In genomic region chr6:127291495-127291894, GRCh38 we compare ENCODE assay signal across 8 cellular contexts. TPM values are rescaled to one million over a fixed set of nuclear protein-coding genes. Genes with fewer than 3 reads are reported as not detected.
DNase-seq lines count a peak whose midpoint lies in the region; ATAC-seq and TF ChIP-seq lines count a peak whose summit lies in the region.
"Had no signal": no experiment of that assay in that cellular context is flagged by ENCODE, and none has a peak within 500 bp of the region (broad histone marks: within the 10 kb centered on the region; RNA-seq: fewer than 3 reads in every experiment).

No MANE protein-coding gene starts in this region.

- no peaks in the 10 kb centered on the region for H3K27me3 Mint-ChIP-seq in T-cell

- TF ChIP-seq CTCF in spleen (IDR thresholded peaks at IDR 0.05 in 8 of 11, conservative IDR thresholded peaks at IDR 0.05 in 3 of 11): no peak

- peaks cover 32% of the 10 kb centered on the region for H3K36me3 Mint-ChIP-seq in T-cell

- 44 to 67% (median 58%) methylated on average over 5 of the region's 5 CpGs for WGBS in spleen, 5 donors

- peak overlapping the region; percentile 31 to 59 (median 53) for H3K4me3 Mint-ChIP-seq in T-cell

- H3K4me3 ChIP-seq in spleen: no peak overlapping the region

- TF ChIP-seq POLR2A in spleen (IDR thresholded peaks at IDR 0.05): no peak

- H3K27ac ChIP-seq in spleen: peak overlapping the region in 5 of 8 donors; percentile 2 to 9 (median 6)

- POLR2A ChIA-PET in T-cell (lab: Charles Lee): interaction anchor here (0.5 to 1.0 kb wide), 6 partner anchors 9 to 1269 kb away, joined by 4 to 14 read pairs (median 4); no protein-coding TSS in a partner anchor

- H3K4me1 ChIP-seq in spleen: peaks cover 0 to 27% (median 20%) of the 10 kb centered on the region in 6 donors

- no peak for DNase-seq in T-cell
- DNase-seq in spleen: no peak
- no peak for DNase-seq in kidney glomerular epithelial cell (lab: John Stamatoyannopoulos, UW)
- DNase-seq in effector CD8-positive, alpha-beta T cell (lab: John Stamatoyannopoulos, UW): no peak
- DNase-seq in SIG-M5 treated with dmso at 0.1 percent for 504 hours (lab: John Stamatoyannopoulos, UW; ENCODE audit: unreplicated experiment): no peak
- DNase-seq: PC-3 had no signal

- peaks cover 0 to 72% (median 16%) of the 10 kb centered on the region in 6 donors for H3K36me3 ChIP-seq in spleen

- peak; percentile 88 for ATAC-seq in GM19043 (IDR thresholded peaks at IDR 0.05; ENCODE audit: low read depth, unreplicated experiment)
- ATAC-seq in HG02678 (IDR thresholded peaks at IDR 0.05; ENCODE audit: unreplicated experiment): peak; percentile 82
- peak in 2 of 4 experiments; percentile 26 to 38 for ATAC-seq in T-cell (replicated peaks in 1 of 4)
- ATAC-seq: PC-3 had no signal

- H3K27ac Mint-ChIP-seq in T-cell: peak overlapping the region; percentile 82 to 88

- CTCF ChIA-PET in T-cell (lab: Charles Lee): interaction anchor here (0.5 to 1.6 kb wide), 7 partner anchors 11 to 1335 kb away, joined by 3 to 6 read pairs (median 4); partner anchors contain the start of genes HINT3 (in 1 of the 2) and RNF146 (in 1 of the 2)

- H3K9me3 ChIP-seq in spleen: no peaks in the 10 kb centered on the region

- H3K4me1 Mint-ChIP-seq in T-cell: peaks cover 34 to 48% (median 35%) of the 10 kb centered on the region in 3 donors

- no peaks in the 10 kb centered on the region for H3K27me3 ChIP-seq in spleen (replicated peaks in 1 of 7)

- intact Hi-C loops in spleen (cut with DNase I; ENCODE audit: low total_unique reads): no loop called here

- no peaks in the 10 kb centered on the region for H3K9me3 Mint-ChIP-seq in T-cell

RNA-seq across cellular contexts. Expression of gene RNF146, which starts 24.8 kb away (rescaled TPM):
- 10 to 100 TPM; 15.6 to 32.2 (median 31.3) TPM for total RNA-seq in T-cell
- 100 to 1,000 TPM in 2 of 7 donors, 10 to 100 TPM in 5; 43.9 to 125 (median 79.3) TPM for total RNA-seq in spleen
- polyA plus RNA-seq in spleen: 10 to 100 TPM; 31.5 to 48.9 (median 41.7) TPM

RNA-seq across cellular contexts. Expression of gene ECHDC1, which starts 51.9 kb away (rescaled TPM):
- total RNA-seq in T-cell (10 to 100 TPM; 21.2 to 39.2 (median 34.1) TPM), spleen (10 to 100 TPM; 41.0 to 60.4 (median 50.4) TPM)
- polyA plus RNA-seq in spleen: 10 to 100 TPM; 31.3 to 44.0 (median 43.2) TPM
